Comparison of ENCODE assay signal across 1 cellular context in genomic region chr10:102242118-102242485, GRCh38.
TF ChIP-seq lines count a peak whose summit lies in the region.

No MANE protein-coding gene starts in this region.

TF ChIP-seq in GM12878, 131 proteins besides CTCF, POLR2A, EP300 and RAD21:
- no peak for TF ChIP-seq BHLHE40 (IDR thresholded peaks at IDR 0.05; ENCODE audit: borderline replicate concordance in 1 of 2, low read depth in 2 of 2, low read length in 1 of 2)
- TF ChIP-seq SPI1 (IDR thresholded peaks at IDR 0.05; ENCODE audit: borderline replicate concordance, insufficient read depth, low read depth, low read length) = no peak
- TF ChIP-seq PML (IDR thresholded peaks at IDR 0.05; ENCODE audit: low read length) = no peak
- no peak for TF ChIP-seq ZNF592 (IDR thresholded peaks at IDR 0.05)
- no peak for TF ChIP-seq JUNB (IDR thresholded peaks at IDR 0.05)
- TF ChIP-seq RAD51 (IDR thresholded peaks at IDR 0.05) = no peak
- TF ChIP-seq NKRF (conservative IDR thresholded peaks at IDR 0.05) = no peak
- no peak for TF ChIP-seq E4F1 (IDR thresholded peaks at IDR 0.05; ENCODE audit: borderline replicate concordance, partially characterized antibody)
- TF ChIP-seq TBL1XR1 (IDR thresholded peaks at IDR 0.05; ENCODE audit: low read depth, low read length) = no peak
- no peak for TF ChIP-seq NFYA (IDR thresholded peaks at IDR 0.05; ENCODE audit: borderline replicate concordance, low read depth, low read length)
- TF ChIP-seq BMI1 (IDR thresholded peaks at IDR 0.05; ENCODE audit: borderline replicate concordance) = no peak
